31 cellular contexts compared by ENCODE assay signal in genomic region chr4:184913356-184914143, GRCh38.
"Had no signal": no experiment of that assay in that cellular context is flagged by ENCODE, and none has a peak within 500 bp of the region (broad histone marks: within the 10 kb centered on the region; RNA-seq: fewer than 3 reads in every experiment).

No MANE protein-coding gene starts in this region.

- H3K9me3 ChIP-seq: SK-N-SH had no signal

- H3K9ac ChIP-seq: SK-N-SH had no signal

- H3K4me1 ChIP-seq: Peyer's patch, SJSA1 had no signal

- ATAC-seq: activated CD4-positive, alpha-beta T cell treated with anti-CD3 and anti-CD28 coated beads for 36 hours; activated CD4-positive, CD25-positive, alpha-beta regulatory T cell treated with anti-CD3 and anti-CD28 coated beads, Interleukin-2, amount 50 U/mL, for 24 hours; activated CD8-positive, alpha-beta T cell treated with anti-CD3 and anti-CD28 coated beads, Interleukin-2, amount 10 ng/mL, durations not matched to agents 7 days and 5 days; activated naive CD8-positive, alpha-beta T cell treated with anti-CD3 and anti-CD28 coated beads, Interleukin-2, amount 50 U/mL, for 24 hours; activated T-cell treated with anti-CD3 and anti-CD28 coated beads, Interleukin-2, amount 50 U/mL, for 4 hours; PC-3; WTC11 had no signal

- H3K4me3 ChIP-seq: cardiac muscle cell, Peyer's patch, SJSA1 had no signal

- H3K36me3 ChIP-seq: brain microvascular endothelial cell, cardiac muscle cell, Peyer's patch, SJSA1 had no signal

- DNase-seq: activated CD4-positive, alpha-beta T cell treated with anti-CD3 and anti-CD28 coated beads for 36 hours; activated CD4-positive, alpha-beta T cell treated with anti-CD3 and anti-CD28 coated beads, Interleukin-2, amount 10 ng/mL, durations not matched to agents 7 days and 5 days; activated CD4-positive, alpha-beta T cell treated with anti-CD3 and anti-CD28 coated beads, Interleukin-2, amount 50 U/mL, for 48 hours; activated CD8-positive, alpha-beta T cell treated with anti-CD3 and anti-CD28 coated beads, Interleukin-2, amount 10 ng/mL, durations not matched to agents 7 days and 5 days; activated effector memory CD4-positive, alpha-beta T cell treated with Interleukin-2 at 50 U/mL for 16 hours; activated naive CD4-positive, alpha-beta T cell treated with anti-CD3 and anti-CD28 coated beads, Interleukin-2, amount 10 ng/mL, durations not matched to agents 7 days and 5 days; activated naive CD8-positive, alpha-beta T cell treated with anti-CD3 and anti-CD28 coated beads, Interleukin-2, amount 50 U/mL, for 24 hours; activated T-cell treated with anti-CD3 and anti-CD28 coated beads, Interleukin-2, amount 50 U/mL, for 4 hours; amniotic stem cell; aorta; brain microvascular endothelial cell; MV-4-11; NCI-H1092; NCI-H1436 treated with DMSO at 0.1 percent for 48 hours; NCI-H1694 treated with DMSO at 0.1 percent for 48 hours; NCI-H2029 treated with DMSO at 0.1 percent for 48 hours; NCI-H2107; NCI-H2171; NCI-H510A; NCI-H526; NCI-H748 treated with DMSO at 0.1 percent for 48 hours; NK-92 treated with Interleukin-12 subunit alpha and Interleukin-12 subunit beta, amount 100 ng/mL, for 24 hours; PC-3; Peyer's patch; RPMI8226; SHP77 treated with DMSO at 0.1 percent for 48 hours; SK-N-SH had no signal

- H3K27ac ChIP-seq: brain microvascular endothelial cell, cardiac muscle cell, Peyer's patch, SJSA1 had no signal

- H3K27me3 ChIP-seq: brain microvascular endothelial cell, cardiac muscle cell, Peyer's patch, SJSA1 had no signal
